In genomic region chr2:111025288-111025687, GRCh38 we compare ENCODE assay signal across 21 cellular contexts.
DNase-seq lines count a peak whose midpoint lies in the region; ATAC-seq, FAIRE-seq and TF ChIP-seq lines count a peak whose summit lies in the region.
"Had no signal": no experiment of that assay in that cellular context is flagged by ENCODE, and none has a peak within 500 bp of the region (broad histone marks: within the 10 kb centered on the region; RNA-seq: fewer than 3 reads in every experiment).

No MANE protein-coding gene starts in this region.

- peak; percentile 33 for ATAC-seq in activated CD4-positive, alpha-beta T cell treated with anti-CD3 and anti-CD28 coated beads for 36 hours
- ATAC-seq in mucosa of descending colon = peak; percentile 23
- ATAC-seq: HepG2 had no signal

- no peak overlapping the region for H3K27ac ChIP-seq in SJCRH30
- H3K27ac ChIP-seq: GM23248, HL-60 had no signal

- H3K9me3 ChIP-seq in mucosa of descending colon (peaks cover 5% of the 10 kb centered on the region), SJCRH30 (replicated peaks) (no peaks in the 10 kb centered on the region)
- H3K9me3 ChIP-seq: HAP-1 had no signal

- H3K36me3 ChIP-seq in mucosa of descending colon (ENCODE audit: low read depth) (no peaks in the 10 kb centered on the region), SJCRH30 (no peaks in the 10 kb centered on the region)
- H3K36me3 ChIP-seq: HAP-1 had no signal

- CTCF ChIA-PET in activated CD4-positive, alpha-beta T cell treated with anti-CD3 and anti-CD28 coated beads for 36 hours (lab: Charles Lee) = interaction anchor here (0.9 kb wide), 1 partner anchor 66 kb away, joined by 3 read pairs; no protein-coding TSS in a partner anchor

- POLR2A ChIA-PET in activated CD4-positive, alpha-beta T cell treated with anti-CD3 and anti-CD28 coated beads for 36 hours (lab: Charles Lee) = interaction anchor here (0.6 kb wide), 1 partner anchor 1901 kb away, joined by 3 read pairs; no protein-coding TSS in a partner anchor

- intact Hi-C loops in activated CD4-positive, alpha-beta T cell treated with anti-CD3 and anti-CD28 coated beads for 36 hours (cut with DNase I, micrococcal nuclease) = no loop called here
- intact Hi-C loops in mucosa of descending colon (cut with DNase I, micrococcal nuclease) = no loop called here

- no peak overlapping the region for H3K4me3 Mint-ChIP-seq in activated CD4-positive, alpha-beta T cell treated with anti-CD3 and anti-CD28 coated beads for 36 hours
- H3K4me3 Mint-ChIP-seq: CD4-positive, CD25-positive, alpha-beta regulatory T cell had no signal

- TF ChIP-seq CTCF in mucosa of descending colon (IDR thresholded peaks at IDR 0.05) = no peak

- H3K4me1 ChIP-seq in mucosa of descending colon (ENCODE audit: low read depth) (peaks cover 15% of the 10 kb centered on the region), SJCRH30 (no peaks in the 10 kb centered on the region)

- H3K4me3 ChIP-seq in mucosa of descending colon = no peak overlapping the region
- H3K4me3 ChIP-seq in SJCRH30 = no peak overlapping the region
- H3K4me3 ChIP-seq: GM23248, HAP-1 had no signal

- no peak for TF ChIP-seq POLR2A in H54 (IDR thresholded peaks at IDR 0.05; ENCODE audit: low read depth, low read length)

- no peak for DNase-seq in activated CD4-positive, alpha-beta T cell treated with anti-CD3 and anti-CD28 coated beads for 36 hours
- DNase-seq in activated CD4-positive, alpha-beta T cell treated with anti-CD3 and anti-CD28 coated beads for 1 hour = no peak
- DNase-seq in DMS53 treated with DMSO at 0.1 percent for 48 hours (lab: John Stamatoyannopoulos, UW; ENCODE audit: unreplicated experiment) (peak; percentile 51), GM19239 (ENCODE audit: insufficient read length, low spot score) (no peak), mucosa of descending colon (no peak), SJCRH30 (no peak), H54 (ENCODE audit: insufficient read length, low spot score) (no peak)
- DNase-seq: CD4-positive, CD25-positive, alpha-beta regulatory T cell; DMS79 treated with DMSO at 0.1 percent for 48 hours; GM23248; KBM-7; MM.1S; NCI-H1092 treated with DMSO at 0.1 percent for 48 hours; NCI-H1436 treated with DMSO at 0.1 percent for 48 hours; NCI-H1930; OCI-M1 had no signal

- H3K4me1 Mint-ChIP-seq in activated CD4-positive, alpha-beta T cell treated with anti-CD3 and anti-CD28 coated beads for 36 hours = no peaks in the 10 kb centered on the region

- H3K27me3 Mint-ChIP-seq in activated CD4-positive, alpha-beta T cell treated with anti-CD3 and anti-CD28 coated beads for 36 hours = peaks cover 41% of the 10 kb centered on the region

- no peaks in the 10 kb centered on the region for H3K27me3 ChIP-seq in SJCRH30

- peak; percentile 55 for FAIRE-seq in GM19239 (lab: Jason Lieb, UNC)
- no peak for FAIRE-seq in H54 (lab: Jason Lieb, UNC)
- FAIRE-seq: GM12892, HepG2, RCC 7860 had no signal

- peaks cover 4% of the 10 kb centered on the region for H3K9me3 Mint-ChIP-seq in activated CD4-positive, alpha-beta T cell treated with anti-CD3 and anti-CD28 coated beads for 36 hours (ENCODE audit: low read depth)

- no peaks in the 10 kb centered on the region for H3K36me3 Mint-ChIP-seq in activated CD4-positive, alpha-beta T cell treated with anti-CD3 and anti-CD28 coated beads for 36 hours (ENCODE audit: low read depth)
- H3K36me3 Mint-ChIP-seq: CD4-positive, CD25-positive, alpha-beta regulatory T cell had no signal

- H3K27ac Mint-ChIP-seq in activated CD4-positive, alpha-beta T cell treated with anti-CD3 and anti-CD28 coated beads for 36 hours = no peak overlapping the region
- H3K27ac Mint-ChIP-seq: CD4-positive, CD25-positive, alpha-beta regulatory T cell had no signal
